18 cellular contexts compared by ENCODE assay signal in the genomic region with DNA sequence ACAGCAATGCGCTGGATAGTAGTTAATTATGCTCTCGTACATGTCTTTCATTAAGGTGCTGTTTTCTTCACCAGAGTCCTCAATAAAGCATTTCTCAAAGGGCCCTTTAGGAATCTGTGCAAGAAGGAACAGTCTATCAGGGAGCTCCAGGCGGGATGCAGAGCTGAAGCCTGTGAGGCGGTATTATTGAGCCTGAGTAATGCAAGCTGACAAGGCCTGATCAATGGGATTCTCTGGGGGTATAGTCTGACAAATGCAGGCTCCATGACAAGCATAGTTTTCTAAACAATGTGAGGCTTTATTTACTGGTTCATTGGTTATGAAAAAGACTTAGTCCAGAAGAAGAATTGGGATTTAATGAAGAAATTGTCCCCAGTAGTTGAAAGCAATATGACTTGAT.
DNase-seq lines count a peak whose midpoint lies in the region; ATAC-seq and TF ChIP-seq lines count a peak whose summit lies in the region.
"Had no signal": no experiment of that assay in that cellular context is flagged by ENCODE, and none has a peak within 500 bp of the region (broad histone marks: within the 10 kb centered on the region; RNA-seq: fewer than 3 reads in every experiment).

No MANE protein-coding gene starts in this region.

- peaks cover 5% of the 10 kb centered on the region for H3F3A ChIP-seq in neural cell (ENCODE audit: insufficient read depth, low read length, poor library complexity, severe bottlenecking)

- H3K36me3 ChIP-seq in neural cell (ENCODE audit: insufficient read depth, low read length): no peaks in the 10 kb centered on the region
- H3K36me3 ChIP-seq: HAP-1 had no signal

- H3K4me3 ChIP-seq in neural cell (ENCODE audit: low read length): no peak overlapping the region
- H3K4me3 ChIP-seq: HAP-1 had no signal

- no peaks in the 10 kb centered on the region for H4K20me1 ChIP-seq in neural cell (ENCODE audit: insufficient read depth)

- peak overlapping the region; percentile 17 for H3K27ac ChIP-seq in neural cell (ENCODE audit: low read length)

- no peak overlapping the region for H2AFZ ChIP-seq in neural cell (ENCODE audit: low read depth, low read length)

- no peak for ATAC-seq in GM18867 (IDR thresholded peaks at IDR 0.05; ENCODE audit: unreplicated experiment)
- no peak for ATAC-seq in HG02610 (IDR thresholded peaks at IDR 0.05; ENCODE audit: unreplicated experiment)
- no peak for ATAC-seq in GM21390 (IDR thresholded peaks at IDR 0.05; ENCODE audit: unreplicated experiment)

- DNase-seq in ELF-1 (ENCODE audit: low read depth, low spot score) (peak; percentile 8), SK-N-DZ (ENCODE audit: low spot score) (peak; percentile 29), globus pallidus (ENCODE audit: low spot score) (peak; percentile 12), HCEC 1CT (no peak)
- DNase-seq: 8988T, DND-41, NCI-H1092 treated with DMSO at 0.1 percent for 48 hours, NCI-H146, NCI-H2029 treated with DMSO at 0.1 percent for 48 hours, NCI-H446 treated with DMSO at 0.1 percent for 48 hours, NCI-H748 treated with DMSO at 0.1 percent for 48 hours, OCI-M1, SHP77 treated with DMSO at 0.1 percent for 48 hours had no signal

- H3K9me2 ChIP-seq in neural cell (ENCODE audit: insufficient read depth, low read length): no peaks in the 10 kb centered on the region

- no peak for TF ChIP-seq RAD21 in neural cell (conservative IDR thresholded peaks at IDR 0.05)

- H3K9ac ChIP-seq in neural cell (ENCODE audit: low read length): no peak overlapping the region

- TF ChIP-seq EP300 in neural cell (conservative IDR thresholded peaks at IDR 0.05; ENCODE audit: poor library complexity, severe bottlenecking): peak; percentile 52

- no peaks in the 10 kb centered on the region for H3K9me3 ChIP-seq in neural cell (ENCODE audit: low read length)
- H3K9me3 ChIP-seq: HAP-1 had no signal

- H3K27me3 ChIP-seq in neural cell (ENCODE audit: insufficient read depth, low read depth, low read length): no peaks in the 10 kb centered on the region

- H3K4me2 ChIP-seq in neural cell (ENCODE audit: low read length): no peak overlapping the region

- TF ChIP-seq CTCF in neural cell (IDR thresholded peaks at IDR 0.05; ENCODE audit: poor library complexity, severe bottlenecking): no peak

- no peaks in the 10 kb centered on the region for H3K79me2 ChIP-seq in neural cell (replicated peaks; ENCODE audit: insufficient read depth, low read length)

TF ChIP-seq in neural cell, 6 proteins besides CTCF, POLR2A, EP300 and RAD21:
- TF ChIP-seq MXI1 (conservative IDR thresholded peaks at IDR 0.05; ENCODE audit: poor library complexity, severe bottlenecking) (no peak), POLR2AphosphoS5 (IDR thresholded peaks at IDR 0.05) (no peak)
- TF ChIP-seq, protein P1, sequence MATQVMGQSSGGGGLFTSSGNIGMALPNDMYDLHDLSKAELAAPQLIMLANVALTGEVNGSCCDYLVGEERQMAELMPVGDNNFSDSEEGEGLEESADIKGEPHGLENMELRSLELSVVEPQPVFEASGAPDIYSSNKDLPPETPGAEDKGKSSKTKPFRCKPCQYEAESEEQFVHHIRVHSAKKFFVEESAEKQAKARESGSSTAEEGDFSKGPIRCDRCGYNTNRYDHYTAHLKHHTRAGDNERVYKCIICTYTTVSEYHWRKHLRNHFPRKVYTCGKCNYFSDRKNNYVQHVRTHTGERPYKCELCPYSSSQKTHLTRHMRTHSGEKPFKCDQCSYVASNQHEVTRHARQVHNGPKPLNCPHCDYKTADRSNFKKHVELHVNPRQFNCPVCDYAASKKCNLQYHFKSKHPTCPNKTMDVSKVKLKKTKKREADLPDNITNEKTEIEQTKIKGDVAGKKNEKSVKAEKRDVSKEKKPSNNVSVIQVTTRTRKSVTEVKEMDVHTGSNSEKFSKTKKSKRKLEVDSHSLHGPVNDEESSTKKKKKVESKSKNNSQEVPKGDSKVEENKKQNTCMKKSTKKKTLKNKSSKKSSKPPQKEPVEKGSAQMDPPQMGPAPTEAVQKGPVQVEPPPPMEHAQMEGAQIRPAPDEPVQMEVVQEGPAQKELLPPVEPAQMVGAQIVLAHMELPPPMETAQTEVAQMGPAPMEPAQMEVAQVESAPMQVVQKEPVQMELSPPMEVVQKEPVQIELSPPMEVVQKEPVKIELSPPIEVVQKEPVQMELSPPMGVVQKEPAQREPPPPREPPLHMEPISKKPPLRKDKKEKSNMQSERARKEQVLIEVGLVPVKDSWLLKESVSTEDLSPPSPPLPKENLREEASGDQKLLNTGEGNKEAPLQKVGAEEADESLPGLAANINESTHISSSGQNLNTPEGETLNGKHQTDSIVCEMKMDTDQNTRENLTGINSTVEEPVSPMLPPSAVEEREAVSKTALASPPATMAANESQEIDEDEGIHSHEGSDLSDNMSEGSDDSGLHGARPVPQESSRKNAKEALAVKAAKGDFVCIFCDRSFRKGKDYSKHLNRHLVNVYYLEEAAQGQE (IDR thresholded peaks at IDR 0.05; ENCODE audit: borderline replicate concordance): peak; percentile 25
